In the genomic region with DNA sequence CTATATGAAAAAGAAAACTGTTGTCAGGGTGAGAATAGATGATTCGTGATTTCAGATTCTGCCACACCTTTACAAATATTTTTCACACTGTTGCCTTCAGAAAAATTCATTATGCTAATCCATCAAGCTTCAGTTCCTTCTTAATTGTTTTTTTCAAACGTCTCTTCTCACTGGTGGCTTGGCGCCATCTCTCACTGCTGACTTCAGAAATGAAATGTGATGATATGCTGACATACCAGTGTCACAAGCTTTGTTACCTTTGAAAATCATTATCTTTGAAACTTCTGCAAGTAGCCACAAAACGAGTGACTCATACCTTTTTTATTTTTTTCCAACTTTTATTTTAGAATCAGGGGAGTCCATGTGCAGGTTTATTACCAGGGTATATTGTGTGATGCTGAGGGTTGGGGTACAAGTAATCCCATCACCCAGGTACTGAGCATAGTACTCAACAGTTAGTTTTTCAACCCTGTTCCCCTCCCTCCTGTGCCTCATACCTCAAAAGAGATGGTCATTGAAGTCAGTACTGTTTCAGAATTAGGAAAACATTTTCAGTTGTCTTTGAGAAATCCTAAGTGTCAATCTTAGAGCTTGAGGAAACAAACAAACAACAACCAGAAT, we compare ENCODE assay signal across 25 cellular contexts. TPM values are rescaled to one million over a fixed set of nuclear protein-coding genes. Genes with fewer than 3 reads are reported as not detected.
DNase-seq lines count a peak whose midpoint lies in the region; ATAC-seq, FAIRE-seq and TF ChIP-seq lines count a peak whose summit lies in the region.
"Had no signal": no experiment of that assay in that cellular context is flagged by ENCODE, and none has a peak within 500 bp of the region (broad histone marks: within the 10 kb centered on the region; RNA-seq: fewer than 3 reads in every experiment).

No MANE protein-coding gene starts in this region.

- H3K4me3 ChIP-seq in PC-9 (no peak overlapping the region), endothelial cell of umbilical vein (replicated peaks in 1 of 3; ENCODE audit: insufficient read depth in 1 of 3, low read depth in 1 of 3, low read length in 3 of 3) (no peak overlapping the region), left ventricle myocardium inferior (no peak overlapping the region)
- H3K4me3 ChIP-seq: SK-N-MC had no signal

- FAIRE-seq in HTR-8/SVneo (lab: Jason Lieb, UNC) (peak; percentile 26), endothelial cell of umbilical vein (lab: Jason Lieb, UNC) (peak; percentile 12)
- FAIRE-seq: GM12891 had no signal

- H3K27me3 ChIP-seq in CD4-positive, alpha-beta T cell (ENCODE audit: control insufficient read depth, insufficient read depth, low read length), result peaks cover 14% of the 10 kb centered on the region
- H3K27me3 ChIP-seq in PC-9 (ENCODE audit: insufficient read depth, low read depth) (no peaks in the 10 kb centered on the region), endothelial cell of umbilical vein (ENCODE audit: control insufficient read depth in 2 of 2, insufficient read depth in 2 of 2, low read length in 2 of 2) (peaks cover 1 to 14% of the 10 kb centered on the region in 2 experiments), left ventricle myocardium inferior (ENCODE audit: low read depth) (peaks cover 61% of the 10 kb centered on the region)

- POLR2A ChIA-PET in CD4-positive, alpha-beta T cell (lab: Charles Lee), result no interaction called here
- POLR2A ChIA-PET in PC-9 (lab: Charles Lee; ENCODE audit: unreplicated experiment), result no interaction called here
- POLR2A ChIA-PET in endothelial cell of umbilical vein (lab: Charles Lee), result no interaction called here

- H3K27ac ChIP-seq in CD4-positive, alpha-beta T cell (ENCODE audit: low read depth, low read length), result no peak overlapping the region
- H3K27ac ChIP-seq in PC-9 (no peak overlapping the region), endothelial cell of umbilical vein (ENCODE audit: insufficient read depth, low read depth, low read length) (no peak overlapping the region), left ventricle myocardium inferior (replicated peaks) (no peak overlapping the region)
- H3K27ac ChIP-seq: SK-N-MC had no signal

- peak overlapping the region; percentile 12; the same call in 1 of the 2 replicates for H3K4me2 ChIP-seq in PC-9
- no peak overlapping the region for H3K4me2 ChIP-seq in endothelial cell of umbilical vein (ENCODE audit: insufficient read depth, low read length)

- H3K4me1 ChIP-seq in PC-9 (replicated peaks; ENCODE audit: insufficient read depth), result peaks cover 14% of the 10 kb centered on the region
- no peaks in the 10 kb centered on the region for H3K4me1 ChIP-seq in endothelial cell of umbilical vein (ENCODE audit: control insufficient read depth, extremely low read depth, insufficient read depth, low read length)
- H3K4me1 ChIP-seq in left ventricle myocardium inferior, result no peaks in the 10 kb centered on the region
- H3K4me1 ChIP-seq: BE2C had no signal

- ATAC-seq in CD4-positive, alpha-beta T cell (ENCODE audit: poor library complexity), result peak; percentile 26
- ATAC-seq in GM21825 (IDR thresholded peaks at IDR 0.05; ENCODE audit: unreplicated experiment), result no peak
- ATAC-seq: Panc1 had no signal

- no peak for TF ChIP-seq CTCF in CD4-positive, alpha-beta T cell (IDR thresholded peaks at IDR 0.05)
- TF ChIP-seq CTCF in PC-9 (conservative IDR thresholded peaks at IDR 0.05), result no peak
- no peak for TF ChIP-seq CTCF in endothelial cell of umbilical vein (IDR thresholded peaks at IDR 0.05; ENCODE audit: extremely low read depth in 1 of 2, insufficient read depth in 1 of 2, low read depth in 1 of 2, low read length in 2 of 2)
- no peak for TF ChIP-seq CTCF in left ventricle myocardium inferior (IDR thresholded peaks at IDR 0.05; ENCODE audit: borderline replicate concordance)

- H3F3A ChIP-seq in PC-9 (ENCODE audit: insufficient read depth, low read depth), result 0 out of 2 replicates have a peak, but pooled peaks cover 3% of the 10 kb centered on the region

- no peak for TF ChIP-seq POLR2A in endothelial cell of umbilical vein (IDR thresholded peaks at IDR 0.05; ENCODE audit: low read depth, low read length)

- H3K79me2 ChIP-seq in PC-9 (ENCODE audit: low read depth) (no peaks in the 10 kb centered on the region), endothelial cell of umbilical vein (ENCODE audit: control insufficient read depth, insufficient read depth, low read length) (no peaks in the 10 kb centered on the region)

- no peaks in the 10 kb centered on the region for H3K9me3 Mint-ChIP-seq in CD4-positive, alpha-beta T cell
- H3K9me3 Mint-ChIP-seq: CD4-positive, alpha-beta memory T cell had no signal

- no peaks in the 10 kb centered on the region for H3K4me1 Mint-ChIP-seq in CD4-positive, alpha-beta T cell (ENCODE audit: low read depth)
- H3K4me1 Mint-ChIP-seq: CD4-positive, alpha-beta memory T cell had no signal

- no peaks in the 10 kb centered on the region for H3K9me1 ChIP-seq in endothelial cell of umbilical vein (replicated peaks; ENCODE audit: control insufficient read depth, extremely low read depth, insufficient read depth, low read length)

- H3K4me3 Mint-ChIP-seq in CD4-positive, alpha-beta T cell, result no peak overlapping the region
- H3K4me3 Mint-ChIP-seq: CD4-positive, alpha-beta memory T cell had no signal

- no peak overlapping the region for H3K27ac Mint-ChIP-seq in CD4-positive, alpha-beta T cell
- H3K27ac Mint-ChIP-seq: CD4-positive, alpha-beta memory T cell had no signal

- peaks cover 70% of the 10 kb centered on the region for H3K27me3 Mint-ChIP-seq in CD4-positive, alpha-beta T cell

- no peak for DNase-seq in CD4-positive, alpha-beta T cell
- DNase-seq in HTR-8/SVneo (ENCODE audit: insufficient read length, low spot score), result no peak
- DNase-seq in PC-9, result peak; percentile 30 to 69
- DNase-seq in endothelial cell of umbilical vein (ENCODE audit: low read depth, low spot score), result no peak
- no peak for DNase-seq in left ventricle myocardium inferior
- no peak for DNase-seq in DMS153 (lab: John Stamatoyannopoulos, UW)
- DNase-seq: BE2C; CD4-positive, alpha-beta memory T cell; GDM1; H7; IMR-90; Kasumi-1; MV-4-11; NCI-H1417 treated with DMSO at 0.1 percent for 48 hours; NCI-H1930; NCI-H2171 treated with DMSO at 0.1 percent for 48 hours; NCI-H446 treated with DMSO at 0.1 percent for 48 hours; NK-92 treated with Interleukin-12 subunit alpha and Interleukin-12 subunit beta, amount 100 ng/mL, for 24 hours; Right ventricle myocardium superior; T-helper 1 cell had no signal

- dilution Hi-C loops in endothelial cell of umbilical vein (cut with MboI; ENCODE audit: extremely low pct_ligation_motif_present, low sequenced_read_pairs), result no loop called here

- CTCF ChIA-PET in CD4-positive, alpha-beta T cell (lab: Charles Lee), result no interaction called here
- CTCF ChIA-PET in PC-9 (lab: Charles Lee), result no interaction called here
- CTCF ChIA-PET in endothelial cell of umbilical vein (lab: Charles Lee), result no interaction called here

- H2AFZ ChIP-seq in PC-9, result no peak overlapping the region
- H2AFZ ChIP-seq in endothelial cell of umbilical vein (ENCODE audit: low read depth, low read length), result no peak overlapping the region

- no peaks in the 10 kb centered on the region for H3K36me3 ChIP-seq in PC-9 (ENCODE audit: low read depth)
- H3K36me3 ChIP-seq in endothelial cell of umbilical vein (ENCODE audit: control insufficient read depth in 2 of 2, extremely low read depth in 1 of 2, insufficient read depth in 2 of 2, low read length in 2 of 2), result no peaks in the 10 kb centered on the region
- H3K36me3 ChIP-seq in left ventricle myocardium inferior, result no peaks in the 10 kb centered on the region
- H3K36me3 ChIP-seq: BE2C had no signal

- BruUV-seq in PC-9 (replicated peaks; lab: Mats Ljungman, UMichigan) (no TSS peak), endothelial cell of umbilical vein (replicated peaks; lab: Mats Ljungman, UMichigan) (no TSS peak)

- H4K20me1 ChIP-seq in PC-9 (ENCODE audit: insufficient read depth), result no peaks in the 10 kb centered on the region
- no peaks in the 10 kb centered on the region for H4K20me1 ChIP-seq in endothelial cell of umbilical vein (replicated peaks; ENCODE audit: control insufficient read depth, extremely low read depth, insufficient read depth, low read length)

- no peaks in the 10 kb centered on the region for H3K9me3 ChIP-seq in CD4-positive, alpha-beta T cell (ENCODE audit: control insufficient read depth, low read length)
- no peaks in the 10 kb centered on the region for H3K9me3 ChIP-seq in PC-9 (ENCODE audit: insufficient read depth, low read depth)
- no peaks in the 10 kb centered on the region for H3K9me3 ChIP-seq in endothelial cell of umbilical vein (replicated peaks; ENCODE audit: control insufficient read depth, insufficient read depth, low read length)
- no peaks in the 10 kb centered on the region for H3K9me3 ChIP-seq in left ventricle myocardium inferior (replicated peaks)
- H3K9me3 ChIP-seq: BE2C had no signal

- H3K9ac ChIP-seq in endothelial cell of umbilical vein (replicated peaks; ENCODE audit: extremely low read depth, insufficient read depth, low read length), result no peak overlapping the region

- no peaks in the 10 kb centered on the region for H3K9me2 ChIP-seq in PC-9 (ENCODE audit: insufficient read depth)

- no peaks in the 10 kb centered on the region for H3K36me3 Mint-ChIP-seq in CD4-positive, alpha-beta T cell (ENCODE audit: low read depth)
- H3K36me3 Mint-ChIP-seq: CD4-positive, alpha-beta memory T cell had no signal

- intact Hi-C loops in CD4-positive, alpha-beta T cell (cut with DNase I, micrococcal nuclease), result no loop called here
- intact Hi-C loops in PC-9 (cut with micrococcal nuclease; ENCODE audit: unreplicated experiment), result no loop called here
- intact Hi-C loops in endothelial cell of umbilical vein (cut with micrococcal nuclease), result no loop called here
- intact Hi-C loops in left ventricle myocardium inferior (cut with micrococcal nuclease), result no loop called here

RNA-seq across cellular contexts. Expression of a gene that starts 14.0 kb away (rescaled TPM):
- total RNA-seq in CD4-positive, alpha-beta T cell, result not detected
- total RNA-seq in PC-9 (2021), result not detected in 2 replicates
- not detected in 2 replicates for total RNA-seq in endothelial cell of umbilical vein
- not detected in 2 replicates for polyA plus RNA-seq in endothelial cell of umbilical vein
- not detected in 2 replicates for polyA plus RNA-seq in endothelial cell of umbilical vein (2011; cell fraction: cytosol; rRNA removed)
- polyA plus RNA-seq in endothelial cell of umbilical vein (2011; cell fraction: nucleus; rRNA removed), result not detected in 2 replicates
- not detected in 2 replicates for polyA plus RNA-seq in endothelial cell of umbilical vein (2012)
- not detected in 2 replicates for polyA minus RNA-seq in endothelial cell of umbilical vein
- not detected for polyA minus RNA-seq in endothelial cell of umbilical vein (2011; cell fraction: cytosol; rRNA and poly(A)+ RNA removed)
- not detected in 2 replicates for polyA minus RNA-seq in endothelial cell of umbilical vein (2011; cell fraction: nucleus; rRNA and poly(A)+ RNA removed)
- total RNA-seq in left ventricle myocardium inferior, result 0.38 TPM
- total RNA-seq: CD4-positive, alpha-beta memory T cell; HT-29; IMR-90; Right ventricle myocardium superior had no signal
- polyA plus RNA-seq: CD4-positive, alpha-beta memory T cell; IMR-90 had no signal

RNA-seq across cellular contexts. Expression of a gene that starts 24.5 kb away (rescaled TPM):
- total RNA-seq in CD4-positive, alpha-beta T cell, result not detected
- total RNA-seq in PC-9 (2021) (not detected in 2 replicates), endothelial cell of umbilical vein (not detected in 2 replicates), left ventricle myocardium inferior (not detected)
- polyA plus RNA-seq in endothelial cell of umbilical vein, result not detected in 2 replicates
- not detected in 2 replicates for polyA plus RNA-seq in endothelial cell of umbilical vein (2011; cell fraction: cytosol; rRNA removed)
- polyA plus RNA-seq in endothelial cell of umbilical vein (2011; cell fraction: nucleus; rRNA removed), result not detected in 2 replicates
- polyA plus RNA-seq in endothelial cell of umbilical vein (2012), result not detected in 2 replicates
- polyA minus RNA-seq in endothelial cell of umbilical vein, result not detected in 2 replicates
- polyA minus RNA-seq in endothelial cell of umbilical vein (2011; cell fraction: cytosol; rRNA and poly(A)+ RNA removed), result not detected
- polyA minus RNA-seq in endothelial cell of umbilical vein (2011; cell fraction: nucleus; rRNA and poly(A)+ RNA removed), result not detected in 2 replicates
- total RNA-seq: CD4-positive, alpha-beta memory T cell; H7; HT-29; IMR-90; Right ventricle myocardium superior had no signal
- polyA plus RNA-seq: CD4-positive, alpha-beta memory T cell; IMR-90 had no signal

RNA-seq across cellular contexts. Expression of a gene that starts 31.4 kb away (rescaled TPM):
- total RNA-seq in CD4-positive, alpha-beta T cell, result 10 to 100 TPM; 65.4 to 68.6 TPM
- total RNA-seq in PC-9 (2021) (75.0 and 90.8 TPM in 2 replicates), endothelial cell of umbilical vein (120 and 127 TPM in 2 replicates), left ventricle myocardium inferior (58.6 TPM)
- 21.5 and 28.4 TPM in 2 replicates for polyA plus RNA-seq in endothelial cell of umbilical vein
- polyA plus RNA-seq in endothelial cell of umbilical vein (2011; cell fraction: cytosol; rRNA removed), result 47.0 and 53.7 TPM in 2 replicates
- polyA plus RNA-seq in endothelial cell of umbilical vein (2011; cell fraction: nucleus; rRNA removed), result 48.1 and 64.9 TPM in 2 replicates
- polyA plus RNA-seq in endothelial cell of umbilical vein (2012), result 118 and 129 TPM in 2 replicates
- polyA minus RNA-seq in endothelial cell of umbilical vein, result 47.0 and 59.7 TPM in 2 replicates
- polyA minus RNA-seq in endothelial cell of umbilical vein (2011; cell fraction: cytosol; rRNA and poly(A)+ RNA removed), result 13.9 TPM
- polyA minus RNA-seq in endothelial cell of umbilical vein (2011; cell fraction: nucleus; rRNA and poly(A)+ RNA removed), result 101 and 136 TPM in 2 replicates

Comparison
In these comparisons a context has a peak if more than half of its experiments do, and no peak if none do; other contexts are left out.
1. DNase-seq: peak in PC-9 (2 of 2); none in CD4-positive, alpha-beta T cell (0 of 10), HTR-8/SVneo (single experiment), endothelial cell of umbilical vein (single experiment), left ventricle myocardium inferior (single experiment) and DMS153 (single experiment).